Comparison of ENCODE assay signal across 1 cellular context in genomic region chr16:82067042-82067809, GRCh38.
A peak's percentile ranks its signal among the peaks of the same experiment; 100 is the strongest.
TF ChIP-seq lines count a peak whose summit lies in the region.

No MANE protein-coding gene starts in this region.

TF ChIP-seq in HepG2, 621 proteins besides CTCF, POLR2A, EP300 and RAD21 (continued from another document and continues in another):
- 0 out of 2 replicates have a peak, but pooled peaks have one; percentile 45 for TF ChIP-seq CREB3 (CRISPR knock-in tag; IDR thresholded peaks at IDR 0.05)
- 0 out of 2 replicates have a peak, but pooled peaks have one; percentile 24 for TF ChIP-seq DMAP1 (CRISPR knock-in tag; IDR thresholded peaks at IDR 0.05)
- peak; percentile 43; the same call in 1 of the 2 replicates for TF ChIP-seq FOXP4 (CRISPR knock-in tag; IDR thresholded peaks at IDR 0.05)
- TF ChIP-seq ARNTL (CRISPR knock-in tag; IDR thresholded peaks at IDR 0.05), result 0 out of 2 replicates have a peak, but pooled peaks have one; percentile 38
- TF ChIP-seq NCOA2 (CRISPR knock-in tag; IDR thresholded peaks at IDR 0.05), result peak; percentile 54
- TF ChIP-seq MEIS1 (CRISPR knock-in tag; IDR thresholded peaks at IDR 0.05; ENCODE audit: borderline replicate concordance), result no peak
- TF ChIP-seq TMF1 (CRISPR knock-in tag; IDR thresholded peaks at IDR 0.05; ENCODE audit: low read depth), result 0 out of 2 replicates have a peak, but pooled peaks have one; percentile 29
- TF ChIP-seq CREM (IDR thresholded peaks at IDR 0.05), result peak; percentile 33; the same call in 1 of the 2 replicates
- TF ChIP-seq CREM (CRISPR knock-in tag; IDR thresholded peaks at IDR 0.05), result no peak
- TF ChIP-seq KLF12 (CRISPR knock-in tag; IDR thresholded peaks at IDR 0.05; ENCODE audit: borderline replicate concordance), result peak; percentile 48; the same call in 1 of the 2 replicates
- TF ChIP-seq PAXIP1 (CRISPR knock-in tag; conservative IDR thresholded peaks at IDR 0.05), result peak; percentile 83
- peak; percentile 72 for TF ChIP-seq RXRB (CRISPR knock-in tag; IDR thresholded peaks at IDR 0.05; ENCODE audit: borderline replicate concordance)
- no peak for TF ChIP-seq MAF1 (CRISPR knock-in tag; IDR thresholded peaks at IDR 0.05; ENCODE audit: borderline replicate concordance)
- no peak for TF ChIP-seq PREB (CRISPR knock-in tag; IDR thresholded peaks at IDR 0.05)
- no peak for TF ChIP-seq REL (CRISPR knock-in tag; conservative IDR thresholded peaks at IDR 0.05)
- TF ChIP-seq ZNF780A (CRISPR knock-in tag; IDR thresholded peaks at IDR 0.05), result no peak
- 0 out of 2 replicates have a peak, but pooled peaks have one; percentile 31 for TF ChIP-seq REPIN1 (CRISPR knock-in tag; IDR thresholded peaks at IDR 0.05; ENCODE audit: borderline replicate concordance, low read depth)
- no peak for TF ChIP-seq ZBED4 (CRISPR knock-in tag; IDR thresholded peaks at IDR 0.05; ENCODE audit: borderline replicate concordance)
- TF ChIP-seq SP5 (CRISPR knock-in tag; IDR thresholded peaks at IDR 0.05; ENCODE audit: borderline replicate concordance, low read depth), result no peak
- peak; percentile 27; the same call in 1 of the 2 replicates for TF ChIP-seq ZNF644 (CRISPR knock-in tag; IDR thresholded peaks at IDR 0.05; ENCODE audit: low read depth)
- TF ChIP-seq SALL1 (CRISPR knock-in tag; IDR thresholded peaks at IDR 0.05), result peak; percentile 43; the same call in 1 of the 2 replicates
- TF ChIP-seq NCOR1 (IDR thresholded peaks at IDR 0.05; ENCODE audit: borderline replicate concordance, low read length), result peak; percentile 81; the same call in 1 of the 2 replicates
- 0 out of 2 replicates have a peak, but pooled peaks have one; percentile 13 for TF ChIP-seq ZMAT3 (CRISPR knock-in tag; conservative IDR thresholded peaks at IDR 0.05)
- peak; percentile 56 for TF ChIP-seq BCL6 (CRISPR knock-in tag; IDR thresholded peaks at IDR 0.05)
- TF ChIP-seq ARID5B (CRISPR knock-in tag; IDR thresholded peaks at IDR 0.05), result peak; percentile 69
- TF ChIP-seq ZNF839 (CRISPR knock-in tag; IDR thresholded peaks at IDR 0.05; ENCODE audit: borderline replicate concordance), result no peak
- no peak for TF ChIP-seq ZNF235 (CRISPR knock-in tag; IDR thresholded peaks at IDR 0.05; ENCODE audit: borderline replicate concordance)
- peak; percentile 29; the same call in 1 of the 2 replicates for TF ChIP-seq ATF2 (CRISPR knock-in tag; IDR thresholded peaks at IDR 0.05)
- TF ChIP-seq ZNF775 (CRISPR knock-in tag; IDR thresholded peaks at IDR 0.05; ENCODE audit: borderline replicate concordance), result no peak
- no peak for TF ChIP-seq PLRG1 (conservative IDR thresholded peaks at IDR 0.05)
- no peak for TF ChIP-seq MLXIP (CRISPR knock-in tag; IDR thresholded peaks at IDR 0.05; ENCODE audit: borderline replicate concordance)
- no peak for TF ChIP-seq KDM1A (CRISPR knock-in tag; IDR thresholded peaks at IDR 0.05)
- no peak for TF ChIP-seq HNRNPH1 (optimal IDR thresholded peaks at IDR 0.05; ENCODE audit: low read depth, low read length)
- peak; percentile 67; the same call in 1 of the 2 replicates for TF ChIP-seq HNF4G (IDR thresholded peaks at IDR 0.05; ENCODE audit: borderline replicate concordance, low read depth, low read length)
- TF ChIP-seq HNF4G (CRISPR knock-in tag; IDR thresholded peaks at IDR 0.05; ENCODE audit: borderline replicate concordance, low read depth), result no peak
- peak; percentile 34; the same call in 1 of the 2 replicates for TF ChIP-seq ISL2 (CRISPR knock-in tag; IDR thresholded peaks at IDR 0.05)
- TF ChIP-seq ELF4 (CRISPR knock-in tag; IDR thresholded peaks at IDR 0.05; ENCODE audit: borderline replicate concordance), result no peak
- no peak for TF ChIP-seq POGZ (CRISPR knock-in tag; IDR thresholded peaks at IDR 0.05)
- no peak for TF ChIP-seq RFXANK (CRISPR knock-in tag; IDR thresholded peaks at IDR 0.05)
- TF ChIP-seq JDP2 (CRISPR knock-in tag; IDR thresholded peaks at IDR 0.05; ENCODE audit: borderline replicate concordance), result no peak
- TF ChIP-seq ZNF556 (CRISPR knock-in tag; IDR thresholded peaks at IDR 0.05; ENCODE audit: borderline replicate concordance), result no peak
- TF ChIP-seq MTA3 (CRISPR knock-in tag; IDR thresholded peaks at IDR 0.05), result no peak
- 0 out of 2 replicates have a peak, but pooled peaks have one; percentile 4 for TF ChIP-seq STAG1 (CRISPR knock-in tag; IDR thresholded peaks at IDR 0.05)
- TF ChIP-seq ZFP1 (CRISPR knock-in tag; IDR thresholded peaks at IDR 0.05), result no peak
